In the genomic region with DNA sequence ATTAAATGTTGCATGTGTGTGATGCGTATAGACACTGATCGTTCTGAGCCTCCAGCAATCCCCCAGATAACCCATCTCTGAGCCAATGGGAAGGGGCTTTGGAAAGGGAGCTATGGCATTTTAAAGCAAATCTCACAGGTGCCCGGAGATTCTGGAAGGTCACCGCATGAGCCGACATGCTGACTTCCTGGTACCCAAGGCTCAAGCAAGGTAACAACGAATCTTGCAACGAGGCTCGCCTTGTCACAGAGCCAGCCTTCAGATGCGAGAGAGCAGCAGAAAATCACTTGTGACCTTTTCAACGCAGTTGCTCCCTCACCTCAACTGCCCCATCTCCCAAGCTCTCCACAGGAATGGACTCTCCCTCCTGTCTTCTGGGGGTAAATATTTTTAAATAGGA, we compare ENCODE assay signal across 20 cellular contexts.
DNase-seq lines count a peak whose midpoint lies in the region; ATAC-seq and TF ChIP-seq lines count a peak whose summit lies in the region.
"Had no signal": no experiment of that assay in that cellular context is flagged by ENCODE, and none has a peak within 500 bp of the region (broad histone marks: within the 10 kb centered on the region; RNA-seq: fewer than 3 reads in every experiment).

No MANE protein-coding gene starts in this region.

- H3K4me1 Mint-ChIP-seq in osteocyte (ENCODE audit: unreplicated experiment) (peaks cover 17% of the 10 kb centered on the region), WTC11 (no peaks in the 10 kb centered on the region)
- H3K4me1 Mint-ChIP-seq: B cell; CD4-positive, alpha-beta memory T cell; GM23338 had no signal

- 92% methylated on average over 10 of the region's 10 CpGs for WGBS in esophagus muscularis mucosa

- intact Hi-C loops in esophagus muscularis mucosa (cut with DNase I), result no loop called here

- no peaks in the 10 kb centered on the region for H3K27me3 ChIP-seq in BLaER1 treated with 17β-estradiol and CSF1 and Interleukin-3, amounts not matched to agents 10 nM and 100 nM
- H3K27me3 ChIP-seq in SJCRH30 (no peaks in the 10 kb centered on the region), esophagus muscularis mucosa (no peaks in the 10 kb centered on the region)

- no peak overlapping the region for H3K4me3 ChIP-seq in BLaER1 treated with 17β-estradiol and CSF1 and Interleukin-3, amounts not matched to agents 10 nM and 100 nM
- H3K4me3 ChIP-seq in SJCRH30 (no peak overlapping the region), esophagus muscularis mucosa (no peak overlapping the region)
- H3K4me3 ChIP-seq: GM12878, GM23338 had no signal

- H3K9me3 Mint-ChIP-seq in osteocyte (ENCODE audit: unreplicated experiment), result no peaks in the 10 kb centered on the region
- H3K9me3 Mint-ChIP-seq in WTC11, result peaks cover 7% of the 10 kb centered on the region; the same call in 1 of the 2 replicates
- H3K9me3 Mint-ChIP-seq: CD4-positive, alpha-beta memory T cell; GM23338 had no signal

- CTCF ChIA-PET in WTC11 (lab: Charles Lee), result no interaction called here

- H3K4me3 Mint-ChIP-seq in osteocyte (ENCODE audit: unreplicated experiment) (no peak overlapping the region), WTC11 (no peak overlapping the region)
- H3K4me3 Mint-ChIP-seq: B cell; CD4-positive, alpha-beta memory T cell; GM23338; H9 had no signal

- no peaks in the 10 kb centered on the region for H3K36me3 Mint-ChIP-seq in osteocyte (ENCODE audit: unreplicated experiment)
- no peaks in the 10 kb centered on the region for H3K36me3 Mint-ChIP-seq in WTC11
- H3K36me3 Mint-ChIP-seq: CD4-positive, alpha-beta memory T cell had no signal

- H3K27me3 Mint-ChIP-seq in osteocyte (ENCODE audit: unreplicated experiment), result no peaks in the 10 kb centered on the region
- no peaks in the 10 kb centered on the region; the same call in 1 of the 2 replicates for H3K27me3 Mint-ChIP-seq in WTC11 (ENCODE audit: low read depth)

- no peaks in the 10 kb centered on the region for H3K36me3 ChIP-seq in BLaER1 treated with 17β-estradiol and CSF1 and Interleukin-3, amounts not matched to agents 10 nM and 100 nM
- H3K36me3 ChIP-seq in SJCRH30 (no peaks in the 10 kb centered on the region), esophagus muscularis mucosa (no peaks in the 10 kb centered on the region)

- H3K27ac ChIP-seq in BLaER1 treated with 17β-estradiol and CSF1 and Interleukin-3, amounts not matched to agents 10 nM and 100 nM, result peak overlapping the region in 10 of 11 experiments; percentile 0 to 98 (median 61); a peak in 17 of 22 replicates
- H3K27ac ChIP-seq in SJCRH30, result peak overlapping the region; percentile 72
- no peak overlapping the region for H3K27ac ChIP-seq in esophagus muscularis mucosa (replicated peaks in 1 of 4)

- DNase-seq in SJCRH30 (no peak), esophagus muscularis mucosa (ENCODE audit: extremely low spot score) (peak; percentile 91), osteocyte (ENCODE audit: extremely low spot score, unreplicated experiment) (peak; percentile 23), WTC11 (ENCODE audit: low spot score) (no peak), AML-193 (lab: John Stamatoyannopoulos, UW) (no peak)
- no peak for DNase-seq in activated CD8-positive, alpha-beta memory T cell treated with anti-CD3 and anti-CD28 coated beads, Interleukin-2, amount 50 U/mL, for 48 hours
- DNase-seq: C1 segment of cervical spinal cord; Calu3; CD4-positive, alpha-beta memory T cell; COR-L47; DMS79; EL; GDM1; H9 had no signal

- no peak for TF ChIP-seq EP300 in esophagus muscularis mucosa (IDR thresholded peaks at IDR 0.05)

- peaks cover 0 to 3% (median 0%) of the 10 kb centered on the region in 11 experiments; a peak in 1 of 22 replicates for H3K9me3 ChIP-seq in BLaER1 treated with 17β-estradiol and CSF1 and Interleukin-3, amounts not matched to agents 10 nM and 100 nM (replicated peaks in 1 of 11)
- H3K9me3 ChIP-seq in SJCRH30 (replicated peaks) (0 out of 2 replicates have a peak, but pooled peaks cover under 1% of the 10 kb centered on the region), esophagus muscularis mucosa (no peaks in the 10 kb centered on the region)

- no peak overlapping the region for H3K27ac Mint-ChIP-seq in osteocyte (ENCODE audit: unreplicated experiment)
- no peak overlapping the region for H3K27ac Mint-ChIP-seq in WTC11
- H3K27ac Mint-ChIP-seq: B cell; CD4-positive, alpha-beta memory T cell; GM23338; H9 had no signal

- no peaks in the 10 kb centered on the region for H4K20me1 ChIP-seq in BLaER1 treated with 17β-estradiol and CSF1 and Interleukin-3, amounts not matched to agents 10 nM and 100 nM

- H3K9ac ChIP-seq in BLaER1 treated with 17β-estradiol and CSF1 and Interleukin-3, amounts not matched to agents 10 nM and 100 nM, result peak overlapping the region in 4 of 11 experiments; percentile 13 to 32 (median 25); a peak in 4 of 22 replicates

- POLR2A ChIA-PET in WTC11 (lab: Charles Lee), result no interaction called here

- peak overlapping the region; percentile 41 to 89 (median 67) for H3K4me2 ChIP-seq in BLaER1 treated with 17β-estradiol and CSF1 and Interleukin-3, amounts not matched to agents 10 nM and 100 nM
- H3K4me2 ChIP-seq: GM23338 had no signal

- TF ChIP-seq POLR2A in esophagus muscularis mucosa (IDR thresholded peaks at IDR 0.05; ENCODE audit: low read depth), result no peak

- TF ChIP-seq CTCF in esophagus muscularis mucosa (IDR thresholded peaks at IDR 0.05) (no peak), osteocyte (IDR thresholded peaks at IDR 0.05) (no peak), WTC11 (IDR thresholded peaks at IDR 0.05) (no peak)

- ATAC-seq in WTC11, result no peak
- ATAC-seq in HG02884 (IDR thresholded peaks at IDR 0.05; ENCODE audit: unreplicated experiment), result no peak
- ATAC-seq: GM12878, GM23338, HCT116 had no signal

- H3K4me1 ChIP-seq in BLaER1 treated with 17β-estradiol and CSF1 and Interleukin-3, amounts not matched to agents 10 nM and 100 nM, result peaks cover 57 to 76% (median 65%) of the 10 kb centered on the region in 10 experiments
- peaks cover 34% of the 10 kb centered on the region for H3K4me1 ChIP-seq in SJCRH30
- no peaks in the 10 kb centered on the region for H3K4me1 ChIP-seq in esophagus muscularis mucosa

TF ChIP-seq in WTC11, 78 proteins besides CTCF, POLR2A, EP300 and RAD21 (continues in another document):
- TF ChIP-seq ZNF317 (CRISPR knock-in tag; IDR thresholded peaks at IDR 0.05; ENCODE audit: borderline replicate concordance, low read depth), result no peak
- TF ChIP-seq NFATC4 (CRISPR knock-in tag; IDR thresholded peaks at IDR 0.05), result no peak
- no peak for TF ChIP-seq ZNF671 (CRISPR knock-in tag; IDR thresholded peaks at IDR 0.05)
- no peak for TF ChIP-seq RELA (CRISPR knock-in tag; IDR thresholded peaks at IDR 0.05; ENCODE audit: borderline replicate concordance)
- no peak for TF ChIP-seq FOXP1 (CRISPR knock-in tag; IDR thresholded peaks at IDR 0.05; ENCODE audit: borderline replicate concordance)
- TF ChIP-seq, protein P1, sequence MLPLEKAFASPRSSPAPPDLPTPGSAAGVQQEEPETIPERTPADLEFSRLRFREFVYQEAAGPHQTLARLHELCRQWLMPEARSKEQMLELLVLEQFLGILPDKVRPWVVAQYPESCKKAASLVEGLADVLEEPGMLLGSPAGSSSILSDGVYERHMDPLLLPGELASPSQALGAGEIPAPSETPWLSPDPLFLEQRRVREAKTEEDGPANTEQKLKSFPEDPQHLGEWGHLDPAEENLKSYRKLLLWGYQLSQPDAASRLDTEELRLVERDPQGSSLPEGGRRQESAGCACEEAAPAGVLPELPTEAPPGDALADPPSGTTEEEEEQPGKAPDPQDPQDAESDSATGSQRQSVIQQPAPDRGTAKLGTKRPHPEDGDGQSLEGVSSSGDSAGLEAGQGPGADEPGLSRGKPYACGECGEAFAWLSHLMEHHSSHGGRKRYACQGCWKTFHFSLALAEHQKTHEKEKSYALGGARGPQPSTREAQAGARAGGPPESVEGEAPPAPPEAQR (CRISPR knock-in tag; IDR thresholded peaks at IDR 0.05), result no peak
- TF ChIP-seq, protein P2, sequence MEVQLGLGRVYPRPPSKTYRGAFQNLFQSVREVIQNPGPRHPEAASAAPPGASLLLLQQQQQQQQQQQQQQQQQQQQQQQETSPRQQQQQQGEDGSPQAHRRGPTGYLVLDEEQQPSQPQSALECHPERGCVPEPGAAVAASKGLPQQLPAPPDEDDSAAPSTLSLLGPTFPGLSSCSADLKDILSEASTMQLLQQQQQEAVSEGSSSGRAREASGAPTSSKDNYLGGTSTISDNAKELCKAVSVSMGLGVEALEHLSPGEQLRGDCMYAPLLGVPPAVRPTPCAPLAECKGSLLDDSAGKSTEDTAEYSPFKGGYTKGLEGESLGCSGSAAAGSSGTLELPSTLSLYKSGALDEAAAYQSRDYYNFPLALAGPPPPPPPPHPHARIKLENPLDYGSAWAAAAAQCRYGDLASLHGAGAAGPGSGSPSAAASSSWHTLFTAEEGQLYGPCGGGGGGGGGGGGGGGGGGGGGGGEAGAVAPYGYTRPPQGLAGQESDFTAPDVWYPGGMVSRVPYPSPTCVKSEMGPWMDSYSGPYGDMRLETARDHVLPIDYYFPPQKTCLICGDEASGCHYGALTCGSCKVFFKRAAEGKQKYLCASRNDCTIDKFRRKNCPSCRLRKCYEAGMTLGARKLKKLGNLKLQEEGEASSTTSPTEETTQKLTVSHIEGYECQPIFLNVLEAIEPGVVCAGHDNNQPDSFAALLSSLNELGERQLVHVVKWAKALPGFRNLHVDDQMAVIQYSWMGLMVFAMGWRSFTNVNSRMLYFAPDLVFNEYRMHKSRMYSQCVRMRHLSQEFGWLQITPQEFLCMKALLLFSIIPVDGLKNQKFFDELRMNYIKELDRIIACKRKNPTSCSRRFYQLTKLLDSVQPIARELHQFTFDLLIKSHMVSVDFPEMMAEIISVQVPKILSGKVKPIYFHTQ (CRISPR knock-in tag; IDR thresholded peaks at IDR 0.05), result no peak
- no peak for TF ChIP-seq ESRRA (CRISPR knock-in tag; IDR thresholded peaks at IDR 0.05; ENCODE audit: borderline replicate concordance)
- no peak for TF ChIP-seq ETV6 (CRISPR knock-in tag; IDR thresholded peaks at IDR 0.05)
- TF ChIP-seq FOXJ3 (CRISPR knock-in tag; IDR thresholded peaks at IDR 0.05; ENCODE audit: borderline replicate concordance), result no peak
- TF ChIP-seq ZNF263 (CRISPR knock-in tag; IDR thresholded peaks at IDR 0.05; ENCODE audit: low read depth), result no peak
- TF ChIP-seq NR1H2 (CRISPR knock-in tag; IDR thresholded peaks at IDR 0.05), result no peak
- no peak for TF ChIP-seq ATF2 (CRISPR knock-in tag; IDR thresholded peaks at IDR 0.05; ENCODE audit: borderline replicate concordance, low read depth)

Comparison
In these comparisons a context has a peak if more than half of its experiments do, and no peak if none do; other contexts are left out.
1. H3K27ac ChIP-seq: peak in BLaER1 treated with 17β-estradiol and CSF1 and Interleukin-3, amounts not matched to agents 10 nM and 100 nM (10 of 11) and SJCRH30 (single experiment); none in esophagus muscularis mucosa (0 of 4).
2. DNase-seq: peak in esophagus muscularis mucosa (single experiment) and osteocyte (single experiment); none in SJCRH30 (0 of 2), WTC11 (single experiment), AML-193 (0 of 2) and activated CD8-positive, alpha-beta memory T cell treated with anti-CD3 and anti-CD28 coated beads, Interleukin-2, amount 50 U/mL, for 48 hours (single experiment).